Comparison of ENCODE assay signal across 5 cellular contexts in genomic region chrX:102272231-102272630, GRCh38. TPM values are rescaled to one million over a fixed set of nuclear protein-coding genes. Genes with fewer than 3 reads are reported as not detected.
"Had no signal": no experiment of that assay in that cellular context is flagged by ENCODE, and none has a peak within 500 bp of the region (broad histone marks: within the 10 kb centered on the region; RNA-seq: fewer than 3 reads in every experiment).

No MANE protein-coding gene starts in this region.

RNA-seq across cellular contexts. Expression of gene NXF2, which starts 25.3 kb away (rescaled TPM):
- total RNA-seq: GM23248, H1, H7, H9, HFFc6 had no signal
- polyA plus RNA-seq: GM23248, H1 had no signal

RNA-seq across cellular contexts. Expression of gene TCP11X1, which starts 57.1 kb away (rescaled TPM):
- total RNA-seq: GM23248, H1, H9, HFFc6 had no signal
- polyA plus RNA-seq: GM23248, H1 had no signal
